In the genomic region with DNA sequence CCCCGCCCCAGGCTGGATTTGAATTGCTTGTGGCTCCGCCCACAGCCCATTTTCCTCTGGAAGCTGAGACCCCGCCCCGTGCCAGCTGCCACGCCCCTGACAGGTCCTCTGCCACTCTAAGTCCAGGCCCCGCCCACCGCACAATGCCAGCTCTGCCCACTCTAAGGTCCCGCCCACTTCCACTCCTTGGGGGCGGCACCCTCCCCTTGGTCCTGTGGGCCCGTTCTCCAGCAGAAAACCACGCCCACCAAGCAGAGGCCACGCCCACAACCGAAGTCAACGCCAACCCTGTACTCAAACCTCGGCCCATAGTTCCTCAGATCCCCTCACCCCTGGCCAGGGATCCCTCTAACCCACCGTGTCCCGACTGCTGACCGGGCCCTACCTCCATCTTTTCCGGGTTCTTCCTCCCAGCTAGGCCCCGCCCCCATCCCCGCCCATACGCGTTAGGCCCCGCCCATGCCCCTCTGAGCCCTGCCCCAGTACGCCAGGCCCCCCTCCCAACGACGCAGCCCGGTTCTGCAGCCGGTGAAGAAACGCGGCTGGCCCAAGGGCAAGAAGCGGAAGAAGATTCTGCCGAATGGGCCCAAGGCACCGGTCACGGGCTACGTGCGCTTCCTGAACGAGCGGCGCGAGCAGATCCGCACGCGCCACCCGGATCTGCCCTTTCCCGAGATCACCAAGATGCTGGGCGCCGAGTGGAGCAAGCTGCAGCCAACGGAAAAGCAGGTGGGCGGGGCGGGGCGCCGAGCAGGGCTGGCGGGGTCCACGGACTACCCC, we compare ENCODE assay signal across 1 cellular context.
TF ChIP-seq lines count a peak whose summit lies in the region.

No MANE protein-coding gene starts in this region.

TF ChIP-seq in K562, 482 proteins besides CTCF, POLR2A, EP300 and RAD21 (continues in another document):
- TF ChIP-seq NONO (IDR thresholded peaks at IDR 0.05; ENCODE audit: low read depth in 2 of 2, low read length in 1 of 2) (no peak), RB1 (IDR thresholded peaks at IDR 0.05; ENCODE audit: low read depth) (no peak), RBM22 (IDR thresholded peaks at IDR 0.05; ENCODE audit: low read depth, low read length, poor library complexity, severe bottlenecking) (no peak), TEAD4 (IDR thresholded peaks at IDR 0.05; ENCODE audit: low read length) (no peak), TEAD4 (CRISPR knock-in tag; IDR thresholded peaks at IDR 0.05; ENCODE audit: borderline replicate concordance) (no peak), C11orf30 (IDR thresholded peaks at IDR 0.05; ENCODE audit: low read depth) (no peak), HDGF (IDR thresholded peaks at IDR 0.05) (peak; percentile 74; the same call in 1 of the 2 replicates), ZNF146 (CRISPR knock-in tag; IDR thresholded peaks at IDR 0.05; ENCODE audit: unreplicated experiment) (no peak), GABPB1 (CRISPR knock-in tag; IDR thresholded peaks at IDR 0.05) (no peak), ZNF830 (CRISPR knock-in tag; IDR thresholded peaks at IDR 0.05) (no peak), PHB2 (IDR thresholded peaks at IDR 0.05; ENCODE audit: low read depth) (no peak), BRD4 (IDR thresholded peaks at IDR 0.05) (no peak), ESRRA (IDR thresholded peaks at IDR 0.05; ENCODE audit: borderline replicate concordance, low read depth) (no peak), MTA1 (IDR thresholded peaks at IDR 0.05; ENCODE audit: borderline replicate concordance) (no peak), EWSR1 (IDR thresholded peaks at IDR 0.05; ENCODE audit: borderline replicate concordance, low read depth, partially characterized antibody) (no peak), CTBP1 (IDR thresholded peaks at IDR 0.05; ENCODE audit: borderline replicate concordance) (peak; percentile 36; the same call in 1 of the 2 replicates), ZFP1 (CRISPR knock-in tag; IDR thresholded peaks at IDR 0.05) (no peak), BACH1 (tag; IDR thresholded peaks at IDR 0.05) (no peak), HSF4 (CRISPR knock-in tag; IDR thresholded peaks at IDR 0.05; ENCODE audit: borderline replicate concordance) (no peak), JUND (IDR thresholded peaks at IDR 0.05; ENCODE audit: borderline replicate concordance, low read depth, low read length) (no peak), JUND (tag; IDR thresholded peaks at IDR 0.05; ENCODE audit: borderline replicate concordance, low read depth, low read length) (no peak; the same call in 2 of the 3 replicates), ZSCAN29 (IDR thresholded peaks at IDR 0.05) (no peak)
- TF ChIP-seq, protein P1, sequence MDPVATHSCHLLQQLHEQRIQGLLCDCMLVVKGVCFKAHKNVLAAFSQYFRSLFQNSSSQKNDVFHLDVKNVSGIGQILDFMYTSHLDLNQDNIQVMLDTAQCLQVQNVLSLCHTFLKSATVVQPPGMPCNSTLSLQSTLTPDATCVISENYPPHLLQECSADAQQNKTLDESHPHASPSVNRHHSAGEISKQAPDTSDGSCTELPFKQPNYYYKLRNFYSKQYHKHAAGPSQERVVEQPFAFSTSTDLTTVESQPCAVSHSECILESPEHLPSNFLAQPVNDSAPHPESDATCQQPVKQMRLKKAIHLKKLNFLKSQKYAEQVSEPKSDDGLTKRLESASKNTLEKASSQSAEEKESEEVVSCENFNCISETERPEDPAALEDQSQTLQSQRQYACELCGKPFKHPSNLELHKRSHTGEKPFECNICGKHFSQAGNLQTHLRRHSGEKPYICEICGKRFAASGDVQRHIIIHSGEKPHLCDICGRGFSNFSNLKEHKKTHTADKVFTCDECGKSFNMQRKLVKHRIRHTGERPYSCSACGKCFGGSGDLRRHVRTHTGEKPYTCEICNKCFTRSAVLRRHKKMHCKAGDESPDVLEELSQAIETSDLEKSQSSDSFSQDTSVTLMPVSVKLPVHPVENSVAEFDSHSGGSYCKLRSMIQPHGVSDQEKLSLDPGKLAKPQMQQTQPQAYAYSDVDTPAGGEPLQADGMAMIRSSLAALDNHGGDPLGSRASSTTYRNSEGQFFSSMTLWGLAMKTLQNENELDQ (CRISPR knock-in tag; IDR thresholded peaks at IDR 0.05; ENCODE audit: borderline replicate concordance) = no peak
- TF ChIP-seq, protein P2, sequence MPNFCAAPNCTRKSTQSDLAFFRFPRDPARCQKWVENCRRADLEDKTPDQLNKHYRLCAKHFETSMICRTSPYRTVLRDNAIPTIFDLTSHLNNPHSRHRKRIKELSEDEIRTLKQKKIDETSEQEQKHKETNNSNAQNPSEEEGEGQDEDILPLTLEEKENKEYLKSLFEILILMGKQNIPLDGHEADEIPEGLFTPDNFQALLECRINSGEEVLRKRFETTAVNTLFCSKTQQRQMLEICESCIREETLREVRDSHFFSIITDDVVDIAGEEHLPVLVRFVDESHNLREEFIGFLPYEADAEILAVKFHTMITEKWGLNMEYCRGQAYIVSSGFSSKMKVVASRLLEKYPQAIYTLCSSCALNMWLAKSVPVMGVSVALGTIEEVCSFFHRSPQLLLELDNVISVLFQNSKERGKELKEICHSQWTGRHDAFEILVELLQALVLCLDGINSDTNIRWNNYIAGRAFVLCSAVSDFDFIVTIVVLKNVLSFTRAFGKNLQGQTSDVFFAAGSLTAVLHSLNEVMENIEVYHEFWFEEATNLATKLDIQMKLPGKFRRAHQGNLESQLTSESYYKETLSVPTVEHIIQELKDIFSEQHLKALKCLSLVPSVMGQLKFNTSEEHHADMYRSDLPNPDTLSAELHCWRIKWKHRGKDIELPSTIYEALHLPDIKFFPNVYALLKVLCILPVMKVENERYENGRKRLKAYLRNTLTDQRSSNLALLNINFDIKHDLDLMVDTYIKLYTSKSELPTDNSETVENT (CRISPR knock-in tag; IDR thresholded peaks at IDR 0.05) = no peak
- TF ChIP-seq, protein P3, sequence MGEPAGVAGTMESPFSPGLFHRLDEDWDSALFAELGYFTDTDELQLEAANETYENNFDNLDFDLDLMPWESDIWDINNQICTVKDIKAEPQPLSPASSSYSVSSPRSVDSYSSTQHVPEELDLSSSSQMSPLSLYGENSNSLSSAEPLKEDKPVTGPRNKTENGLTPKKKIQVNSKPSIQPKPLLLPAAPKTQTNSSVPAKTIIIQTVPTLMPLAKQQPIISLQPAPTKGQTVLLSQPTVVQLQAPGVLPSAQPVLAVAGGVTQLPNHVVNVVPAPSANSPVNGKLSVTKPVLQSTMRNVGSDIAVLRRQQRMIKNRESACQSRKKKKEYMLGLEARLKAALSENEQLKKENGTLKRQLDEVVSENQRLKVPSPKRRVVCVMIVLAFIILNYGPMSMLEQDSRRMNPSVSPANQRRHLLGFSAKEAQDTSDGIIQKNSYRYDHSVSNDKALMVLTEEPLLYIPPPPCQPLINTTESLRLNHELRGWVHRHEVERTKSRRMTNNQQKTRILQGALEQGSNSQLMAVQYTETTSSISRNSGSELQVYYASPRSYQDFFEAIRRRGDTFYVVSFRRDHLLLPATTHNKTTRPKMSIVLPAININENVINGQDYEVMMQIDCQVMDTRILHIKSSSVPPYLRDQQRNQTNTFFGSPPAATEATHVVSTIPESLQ (CRISPR knock-in tag; IDR thresholded peaks at IDR 0.05) = no peak
- TF ChIP-seq, protein P4, sequence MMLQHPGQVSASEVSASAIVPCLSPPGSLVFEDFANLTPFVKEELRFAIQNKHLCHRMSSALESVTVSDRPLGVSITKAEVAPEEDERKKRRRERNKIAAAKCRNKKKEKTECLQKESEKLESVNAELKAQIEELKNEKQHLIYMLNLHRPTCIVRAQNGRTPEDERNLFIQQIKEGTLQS (IDR thresholded peaks at IDR 0.05) = no peak
- TF ChIP-seq, protein P4 (CRISPR knock-in tag; conservative IDR thresholded peaks at IDR 0.05) = no peak
- TF ChIP-seq, protein P5, sequence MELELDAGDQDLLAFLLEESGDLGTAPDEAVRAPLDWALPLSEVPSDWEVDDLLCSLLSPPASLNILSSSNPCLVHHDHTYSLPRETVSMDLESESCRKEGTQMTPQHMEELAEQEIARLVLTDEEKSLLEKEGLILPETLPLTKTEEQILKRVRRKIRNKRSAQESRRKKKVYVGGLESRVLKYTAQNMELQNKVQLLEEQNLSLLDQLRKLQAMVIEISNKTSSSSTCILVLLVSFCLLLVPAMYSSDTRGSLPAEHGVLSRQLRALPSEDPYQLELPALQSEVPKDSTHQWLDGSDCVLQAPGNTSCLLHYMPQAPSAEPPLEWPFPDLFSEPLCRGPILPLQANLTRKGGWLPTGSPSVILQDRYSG (tag; conservative IDR thresholded peaks at IDR 0.05; ENCODE audit: low read depth) = no peak
- TF ChIP-seq, protein P6, sequence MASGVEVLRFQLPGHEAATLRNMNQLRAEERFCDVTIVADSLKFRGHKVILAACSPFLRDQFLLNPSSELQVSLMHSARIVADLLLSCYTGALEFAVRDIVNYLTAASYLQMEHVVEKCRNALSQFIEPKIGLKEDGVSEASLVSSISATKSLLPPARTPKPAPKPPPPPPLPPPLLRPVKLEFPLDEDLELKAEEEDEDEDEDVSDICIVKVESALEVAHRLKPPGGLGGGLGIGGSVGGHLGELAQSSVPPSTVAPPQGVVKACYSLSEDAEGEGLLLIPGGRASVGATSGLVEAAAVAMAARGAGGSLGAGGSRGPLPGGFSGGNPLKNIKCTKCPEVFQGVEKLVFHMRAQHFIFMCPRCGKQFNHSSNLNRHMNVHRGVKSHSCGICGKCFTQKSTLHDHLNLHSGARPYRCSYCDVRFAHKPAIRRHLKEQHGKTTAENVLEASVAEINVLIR (CRISPR knock-in tag; IDR thresholded peaks at IDR 0.05) = no peak
- TF ChIP-seq, protein P7, sequence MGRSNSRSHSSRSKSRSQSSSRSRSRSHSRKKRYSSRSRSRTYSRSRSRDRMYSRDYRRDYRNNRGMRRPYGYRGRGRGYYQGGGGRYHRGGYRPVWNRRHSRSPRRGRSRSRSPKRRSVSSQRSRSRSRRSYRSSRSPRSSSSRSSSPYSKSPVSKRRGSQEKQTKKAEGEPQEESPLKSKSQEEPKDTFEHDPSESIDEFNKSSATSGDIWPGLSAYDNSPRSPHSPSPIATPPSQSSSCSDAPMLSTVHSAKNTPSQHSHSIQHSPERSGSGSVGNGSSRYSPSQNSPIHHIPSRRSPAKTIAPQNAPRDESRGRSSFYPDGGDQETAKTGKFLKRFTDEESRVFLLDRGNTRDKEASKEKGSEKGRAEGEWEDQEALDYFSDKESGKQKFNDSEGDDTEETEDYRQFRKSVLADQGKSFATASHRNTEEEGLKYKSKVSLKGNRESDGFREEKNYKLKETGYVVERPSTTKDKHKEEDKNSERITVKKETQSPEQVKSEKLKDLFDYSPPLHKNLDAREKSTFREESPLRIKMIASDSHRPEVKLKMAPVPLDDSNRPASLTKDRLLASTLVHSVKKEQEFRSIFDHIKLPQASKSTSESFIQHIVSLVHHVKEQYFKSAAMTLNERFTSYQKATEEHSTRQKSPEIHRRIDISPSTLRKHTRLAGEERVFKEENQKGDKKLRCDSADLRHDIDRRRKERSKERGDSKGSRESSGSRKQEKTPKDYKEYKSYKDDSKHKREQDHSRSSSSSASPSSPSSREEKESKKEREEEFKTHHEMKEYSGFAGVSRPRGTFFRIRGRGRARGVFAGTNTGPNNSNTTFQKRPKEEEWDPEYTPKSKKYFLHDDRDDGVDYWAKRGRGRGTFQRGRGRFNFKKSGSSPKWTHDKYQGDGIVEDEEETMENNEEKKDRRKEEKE (IDR thresholded peaks at IDR 0.05; ENCODE audit: borderline replicate concordance in 1 of 2, control insufficient read depth in 1 of 2, low read depth in 2 of 2, low read length in 1 of 2) = no peak
- TF ChIP-seq, protein P8, sequence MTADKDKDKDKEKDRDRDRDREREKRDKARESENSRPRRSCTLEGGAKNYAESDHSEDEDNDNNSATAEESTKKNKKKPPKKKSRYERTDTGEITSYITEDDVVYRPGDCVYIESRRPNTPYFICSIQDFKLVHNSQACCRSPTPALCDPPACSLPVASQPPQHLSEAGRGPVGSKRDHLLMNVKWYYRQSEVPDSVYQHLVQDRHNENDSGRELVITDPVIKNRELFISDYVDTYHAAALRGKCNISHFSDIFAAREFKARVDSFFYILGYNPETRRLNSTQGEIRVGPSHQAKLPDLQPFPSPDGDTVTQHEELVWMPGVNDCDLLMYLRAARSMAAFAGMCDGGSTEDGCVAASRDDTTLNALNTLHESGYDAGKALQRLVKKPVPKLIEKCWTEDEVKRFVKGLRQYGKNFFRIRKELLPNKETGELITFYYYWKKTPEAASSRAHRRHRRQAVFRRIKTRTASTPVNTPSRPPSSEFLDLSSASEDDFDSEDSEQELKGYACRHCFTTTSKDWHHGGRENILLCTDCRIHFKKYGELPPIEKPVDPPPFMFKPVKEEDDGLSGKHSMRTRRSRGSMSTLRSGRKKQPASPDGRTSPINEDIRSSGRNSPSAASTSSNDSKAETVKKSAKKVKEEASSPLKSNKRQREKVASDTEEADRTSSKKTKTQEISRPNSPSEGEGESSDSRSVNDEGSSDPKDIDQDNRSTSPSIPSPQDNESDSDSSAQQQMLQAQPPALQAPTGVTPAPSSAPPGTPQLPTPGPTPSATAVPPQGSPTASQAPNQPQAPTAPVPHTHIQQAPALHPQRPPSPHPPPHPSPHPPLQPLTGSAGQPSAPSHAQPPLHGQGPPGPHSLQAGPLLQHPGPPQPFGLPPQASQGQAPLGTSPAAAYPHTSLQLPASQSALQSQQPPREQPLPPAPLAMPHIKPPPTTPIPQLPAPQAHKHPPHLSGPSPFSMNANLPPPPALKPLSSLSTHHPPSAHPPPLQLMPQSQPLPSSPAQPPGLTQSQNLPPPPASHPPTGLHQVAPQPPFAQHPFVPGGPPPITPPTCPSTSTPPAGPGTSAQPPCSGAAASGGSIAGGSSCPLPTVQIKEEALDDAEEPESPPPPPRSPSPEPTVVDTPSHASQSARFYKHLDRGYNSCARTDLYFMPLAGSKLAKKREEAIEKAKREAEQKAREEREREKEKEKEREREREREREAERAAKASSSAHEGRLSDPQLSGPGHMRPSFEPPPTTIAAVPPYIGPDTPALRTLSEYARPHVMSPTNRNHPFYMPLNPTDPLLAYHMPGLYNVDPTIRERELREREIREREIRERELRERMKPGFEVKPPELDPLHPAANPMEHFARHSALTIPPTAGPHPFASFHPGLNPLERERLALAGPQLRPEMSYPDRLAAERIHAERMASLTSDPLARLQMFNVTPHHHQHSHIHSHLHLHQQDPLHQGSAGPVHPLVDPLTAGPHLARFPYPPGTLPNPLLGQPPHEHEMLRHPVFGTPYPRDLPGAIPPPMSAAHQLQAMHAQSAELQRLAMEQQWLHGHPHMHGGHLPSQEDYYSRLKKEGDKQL (CRISPR knock-in tag; IDR thresholded peaks at IDR 0.05; ENCODE audit: borderline replicate concordance) = no peak
- TF ChIP-seq, protein P9, sequence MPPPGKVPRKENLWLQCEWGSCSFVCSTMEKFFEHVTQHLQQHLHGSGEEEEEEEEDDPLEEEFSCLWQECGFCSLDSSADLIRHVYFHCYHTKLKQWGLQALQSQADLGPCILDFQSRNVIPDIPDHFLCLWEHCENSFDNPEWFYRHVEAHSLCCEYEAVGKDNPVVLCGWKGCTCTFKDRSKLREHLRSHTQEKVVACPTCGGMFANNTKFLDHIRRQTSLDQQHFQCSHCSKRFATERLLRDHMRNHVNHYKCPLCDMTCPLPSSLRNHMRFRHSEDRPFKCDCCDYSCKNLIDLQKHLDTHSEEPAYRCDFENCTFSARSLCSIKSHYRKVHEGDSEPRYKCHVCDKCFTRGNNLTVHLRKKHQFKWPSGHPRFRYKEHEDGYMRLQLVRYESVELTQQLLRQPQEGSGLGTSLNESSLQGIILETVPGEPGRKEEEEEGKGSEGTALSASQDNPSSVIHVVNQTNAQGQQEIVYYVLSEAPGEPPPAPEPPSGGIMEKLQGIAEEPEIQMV (tag; conservative IDR thresholded peaks at IDR 0.05; ENCODE audit: low read depth) = no peak
- TF ChIP-seq, protein P10, sequence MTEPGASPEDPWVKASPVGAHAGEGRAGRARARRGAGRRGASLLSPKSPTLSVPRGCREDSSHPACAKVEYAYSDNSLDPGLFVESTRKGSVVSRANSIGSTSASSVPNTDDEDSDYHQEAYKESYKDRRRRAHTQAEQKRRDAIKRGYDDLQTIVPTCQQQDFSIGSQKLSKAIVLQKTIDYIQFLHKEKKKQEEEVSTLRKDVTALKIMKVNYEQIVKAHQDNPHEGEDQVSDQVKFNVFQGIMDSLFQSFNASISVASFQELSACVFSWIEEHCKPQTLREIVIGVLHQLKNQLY (CRISPR knock-in tag; conservative IDR thresholded peaks at IDR 0.05) = no peak
